Comparison of ENCODE assay signal across 16 cellular contexts in the genomic region with DNA sequence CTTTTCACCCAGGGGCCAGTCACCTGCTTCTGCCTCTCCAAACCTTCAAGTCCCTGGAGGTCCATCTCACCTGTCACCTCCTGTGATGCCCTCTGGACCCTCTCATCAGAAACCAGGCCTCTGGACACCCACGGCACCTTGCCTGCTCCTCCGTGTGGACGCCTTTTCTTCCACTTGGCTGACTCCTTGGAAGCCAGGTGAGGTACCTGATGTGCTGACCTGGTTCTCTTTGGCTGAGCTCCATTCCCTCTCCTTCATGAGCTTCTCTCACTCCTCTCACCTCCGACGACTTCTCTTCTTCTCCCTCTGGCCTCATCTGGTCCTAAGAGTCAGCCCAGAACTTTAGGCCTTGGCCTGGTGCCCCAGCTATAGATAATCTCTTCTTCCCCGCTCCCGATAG.
"Had no signal": no experiment of that assay in that cellular context is flagged by ENCODE, and none has a peak within 500 bp of the region (broad histone marks: within the 10 kb centered on the region; RNA-seq: fewer than 3 reads in every experiment).

No MANE protein-coding gene starts in this region.

- DNase-seq: cortex of kidney had no signal

- H2AFZ ChIP-seq: hepatocyte had no signal

- H3K9me3 Mint-ChIP-seq: endodermal cell; mesothelial cell of epicardium; naive thymus-derived CD4-positive, alpha-beta T cell; nephron; stimulated activated naive CD8-positive, alpha-beta T cell treated with anti-CD3 and anti-CD28 coated beads, Interleukin-15, amount 100 ng/mL, for 72 hours; type B pancreatic cell had no signal

- H3K9me3 ChIP-seq: gastrocnemius medialis, heart left ventricle, left lung, pancreas, tibial artery had no signal

- H3K79me2 ChIP-seq: hepatocyte had no signal

- H3K27me3 ChIP-seq: gastrocnemius medialis, heart left ventricle, pancreas had no signal

- H3K27ac ChIP-seq: epithelial cell of prostate, gastrocnemius medialis, heart left ventricle, hepatocyte, left lung, pancreas, tibial artery had no signal

- H3K36me3 ChIP-seq: gastrocnemius medialis, left lung, pancreas, tibial artery had no signal

- H3K4me3 Mint-ChIP-seq: endodermal cell; mesothelial cell of epicardium; stimulated activated naive CD8-positive, alpha-beta T cell treated with anti-CD3 and anti-CD28 coated beads, Interleukin-15, amount 100 ng/mL, for 72 hours had no signal

- H3K4me3 ChIP-seq: gastrocnemius medialis, heart left ventricle, hepatocyte, left lung, pancreas, smooth muscle cell, tibial artery had no signal

- H3K36me3 Mint-ChIP-seq: mesothelial cell of epicardium; naive thymus-derived CD4-positive, alpha-beta T cell; type B pancreatic cell had no signal

- H3K27ac Mint-ChIP-seq: endodermal cell; mesothelial cell of epicardium; naive thymus-derived CD4-positive, alpha-beta T cell; nephron; progenitor cell of endocrine pancreas; stimulated activated naive CD8-positive, alpha-beta T cell treated with anti-CD3 and anti-CD28 coated beads, Interleukin-15, amount 100 ng/mL, for 72 hours; type B pancreatic cell had no signal

- H3K4me1 ChIP-seq: gastrocnemius medialis, pancreas had no signal
